In the genomic region with DNA sequence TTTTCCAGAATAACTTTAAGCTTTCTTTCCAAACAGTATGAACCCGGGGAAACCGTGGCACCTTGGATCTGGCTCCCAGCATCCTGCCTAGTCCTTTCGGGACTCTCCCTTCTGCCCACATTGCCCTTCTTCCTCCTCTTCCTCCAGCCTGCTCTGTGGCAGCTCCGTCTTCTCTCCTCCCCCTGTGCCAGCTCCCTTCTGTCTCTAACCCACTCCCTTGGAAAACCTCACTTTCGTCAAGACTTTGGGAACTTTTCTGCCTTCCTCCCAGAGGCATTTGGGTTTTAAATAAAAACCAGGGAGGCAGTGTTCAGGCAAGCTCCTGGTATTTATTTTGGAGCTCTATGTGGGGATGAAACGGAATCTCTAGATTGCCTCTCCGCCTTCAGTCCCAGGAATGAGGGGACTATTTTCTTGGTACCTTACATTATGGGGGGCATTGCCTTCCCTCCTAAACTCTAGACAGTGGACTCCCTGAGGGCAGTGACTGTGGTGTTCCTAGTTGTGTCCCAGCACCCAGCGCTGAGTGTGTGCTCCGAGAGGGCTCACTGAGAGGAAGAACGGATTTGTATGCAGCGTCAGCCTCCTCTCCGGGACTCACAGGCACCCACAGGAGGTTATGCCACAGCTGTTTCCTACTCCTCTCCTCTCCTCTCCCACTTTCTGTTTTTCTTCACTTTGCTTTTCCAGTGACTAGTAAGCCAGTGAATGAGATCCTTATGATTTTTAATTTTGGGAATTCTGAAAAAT, we compare ENCODE assay signal across 13 cellular contexts.
DNase-seq lines count a peak whose midpoint lies in the region; ATAC-seq and TF ChIP-seq lines count a peak whose summit lies in the region.
"Had no signal": no experiment of that assay in that cellular context is flagged by ENCODE, and none has a peak within 500 bp of the region (broad histone marks: within the 10 kb centered on the region; RNA-seq: fewer than 3 reads in every experiment).

No MANE protein-coding gene starts in this region.

- no peak for TF ChIP-seq POLR2A in esophagus squamous epithelium (IDR thresholded peaks at IDR 0.05)

- H2AFZ ChIP-seq in GM23248, result peak overlapping the region; percentile 83

- H3K4me2 ChIP-seq in GM23248 (ENCODE audit: unreplicated experiment), result peak overlapping the region; percentile 78
- H3K4me2 ChIP-seq: BLaER1 treated with 17β-estradiol and CSF1 and Interleukin-3, amounts not matched to agents 10 nM and 100 nM had no signal

- H3F3A ChIP-seq in GM23248 (ENCODE audit: insufficient read depth), result no peaks in the 10 kb centered on the region

- no peaks in the 10 kb centered on the region for H3K36me3 ChIP-seq in GM23248 (ENCODE audit: low read depth)
- H3K36me3 ChIP-seq in H7 (replicated peaks; ENCODE audit: control insufficient read depth, insufficient read depth, low read length), result no peaks in the 10 kb centered on the region
- H3K36me3 ChIP-seq in esophagus squamous epithelium, result no peaks in the 10 kb centered on the region
- H3K36me3 ChIP-seq: BLaER1 treated with 17β-estradiol and CSF1 and Interleukin-3, amounts not matched to agents 10 nM and 100 nM had no signal

- H3K9me2 ChIP-seq in GM23248 (ENCODE audit: insufficient read depth), result no peaks in the 10 kb centered on the region

- H4K20me1 ChIP-seq in GM23248 (ENCODE audit: insufficient read depth), result no peaks in the 10 kb centered on the region
- H4K20me1 ChIP-seq: BLaER1 treated with 17β-estradiol and CSF1 and Interleukin-3, amounts not matched to agents 10 nM and 100 nM had no signal

- no peak for ATAC-seq in HG03460 (IDR thresholded peaks at IDR 0.05; ENCODE audit: unreplicated experiment)

- H3K79me2 ChIP-seq in GM23248 (ENCODE audit: insufficient read depth), result no peaks in the 10 kb centered on the region

- intact Hi-C loops in esophagus squamous epithelium (cut with DNase I), result no loop called here

- DNase-seq in GM23248 (peak; percentile 61), RPMI7951 (ENCODE audit: low read depth) (peak; percentile 72), fibroblast of the conjunctiva (ENCODE audit: low read depth) (peak; percentile 18), stromal cell of bone marrow (ENCODE audit: low read depth) (peak; percentile 12), H7 (no peak), esophagus squamous epithelium (lab: John Stamatoyannopoulos, UW) (no peak)
- DNase-seq: CD8-positive, alpha-beta memory T cell; DMS79; NCI-H187 treated with DMSO at 0.1 percent for 48 hours; NCI-H69; SW 1271 had no signal

- H3K9me3 ChIP-seq in GM23248 (ENCODE audit: low read depth) (no peaks in the 10 kb centered on the region), esophagus squamous epithelium (no peaks in the 10 kb centered on the region)
- H3K9me3 ChIP-seq: BLaER1 treated with 17β-estradiol and CSF1 and Interleukin-3, amounts not matched to agents 10 nM and 100 nM had no signal

- peaks cover 9% of the 10 kb centered on the region for H3K4me1 ChIP-seq in GM23248 (ENCODE audit: insufficient read depth)
- H3K4me1 ChIP-seq in esophagus squamous epithelium, result peaks cover 0 to 19% (median 0%) of the 10 kb centered on the region in 3 donors

- 44 to 50% methylated on average over 12 of the region's 12 CpGs for WGBS in GM23248 (ENCODE audit: low coverage in 1 of 2, low lambda C conversion rate in 2 of 2, missing lambda C conversion rate in 2 of 2), 2 experiments
- 70 to 77% methylated on average over 12 of the region's 12 CpGs for WGBS in esophagus squamous epithelium, 2 donors

- no peak overlapping the region for H3K27ac ChIP-seq in GM23248
- no peak overlapping the region for H3K27ac ChIP-seq in esophagus squamous epithelium
- H3K27ac ChIP-seq: BLaER1 treated with 17β-estradiol and CSF1 and Interleukin-3, amounts not matched to agents 10 nM and 100 nM had no signal

- H3K4me3 ChIP-seq in GM23248 (peak overlapping the region; percentile 70), H7 (ENCODE audit: insufficient read depth, low read depth, low read length) (no peak overlapping the region), esophagus squamous epithelium (no peak overlapping the region)
- H3K4me3 ChIP-seq: BLaER1 treated with 17β-estradiol and CSF1 and Interleukin-3, amounts not matched to agents 10 nM and 100 nM had no signal

- no peaks in the 10 kb centered on the region for H3K27me3 ChIP-seq in GM23248 (replicated peaks; ENCODE audit: insufficient read depth)
- no peaks in the 10 kb centered on the region for H3K27me3 ChIP-seq in H7 (ENCODE audit: control insufficient read depth, insufficient read depth, low read length)
- peaks cover 0 to 12% (median 0%) of the 10 kb centered on the region in 4 donors for H3K27me3 ChIP-seq in esophagus squamous epithelium
- H3K27me3 ChIP-seq: BLaER1 treated with 17β-estradiol and CSF1 and Interleukin-3, amounts not matched to agents 10 nM and 100 nM had no signal

- peak overlapping the region; percentile 64 for H3K9ac ChIP-seq in GM23248
- H3K9ac ChIP-seq: BLaER1 treated with 17β-estradiol and CSF1 and Interleukin-3, amounts not matched to agents 10 nM and 100 nM had no signal

- TF ChIP-seq CTCF in esophagus squamous epithelium (IDR thresholded peaks at IDR 0.05), result no peak

- in situ Hi-C loops in GM23248 (cut with MboI), result no loop called here

Comparison
In these comparisons a context has a peak if more than half of its experiments do, and no peak if none do; other contexts are left out.
1. DNase-seq: peak in GM23248 (single experiment), RPMI7951 (single experiment), fibroblast of the conjunctiva (single experiment) and stromal cell of bone marrow (single experiment); none in H7 (single experiment) and esophagus squamous epithelium (single experiment).